1 cellular context compared by ENCODE assay signal in genomic region chr9:70419546-70420266, GRCh38.
TF ChIP-seq lines count a peak whose summit lies in the region.

No MANE protein-coding gene starts in this region.

TF ChIP-seq in K562, 482 proteins besides CTCF, POLR2A, EP300 and RAD21 (continued from another document):
- TF ChIP-seq THAP12 (CRISPR knock-in tag; IDR thresholded peaks at IDR 0.05) (peak; percentile 46; the same call in 1 of the 2 replicates), C11orf30 (IDR thresholded peaks at IDR 0.05; ENCODE audit: low read depth) (peak; percentile 93), FOXK2 (conservative IDR thresholded peaks at IDR 0.05 in 1 of 2, IDR thresholded peaks at IDR 0.05 in 1 of 2; ENCODE audit: low read depth in 2 of 2) (peak; percentile 53 to 74; a peak in 3 of 4 replicates), NFIC (IDR thresholded peaks at IDR 0.05) (peak; percentile 9; the same call in 1 of the 2 replicates), ETV5 (CRISPR knock-in tag; IDR thresholded peaks at IDR 0.05; ENCODE audit: low read depth) (0 out of 2 replicates have a peak, but pooled peaks have one; percentile 15), SP1 (CRISPR knock-in tag; IDR thresholded peaks at IDR 0.05) (peak; percentile 53), DLX4 (CRISPR knock-in tag; IDR thresholded peaks at IDR 0.05) (no peak)
